ENCODE assay signal across 8 cellular contexts in genomic region chr2:88159955-88160415, GRCh38. TPM values are rescaled to one million over a fixed set of nuclear protein-coding genes. Genes with fewer than 3 reads are reported as not detected.
DNase-seq lines count a peak whose midpoint lies in the region; ATAC-seq and TF ChIP-seq lines count a peak whose summit lies in the region.

No MANE protein-coding gene starts in this region.

- peak; percentile 94 for TF ChIP-seq CTCF in epithelial cell of proximal tubule (conservative IDR thresholded peaks at IDR 0.05; ENCODE audit: low read depth, low read length)
- TF ChIP-seq CTCF in testis (IDR thresholded peaks at IDR 0.05): peak; percentile 44 to 89 (median 60)

- H3K9me3 ChIP-seq in NT2/D1 (ENCODE audit: insufficient read depth, low read length) (no peaks in the 10 kb centered on the region), testis (no peaks in the 10 kb centered on the region)

- WGBS in testis, 2 donors: 34 to 35% methylated on average over 5 of the region's 5 CpGs

- H3K27me3 ChIP-seq in NT2/D1 (ENCODE audit: insufficient read depth, insufficient read length): no peaks in the 10 kb centered on the region
- H3K27me3 ChIP-seq in testis: no peaks in the 10 kb centered on the region

- H3K9ac ChIP-seq in NT2/D1 (ENCODE audit: insufficient read length, low read depth): no peak overlapping the region

- no peak overlapping the region for H3K4me3 ChIP-seq in NT2/D1 (ENCODE audit: insufficient read length, low read depth)
- H3K4me3 ChIP-seq in epithelial cell of proximal tubule (ENCODE audit: low read depth, low read length): no peak overlapping the region
- no peak overlapping the region for H3K4me3 ChIP-seq in testis

- peak; percentile 50 for DNase-seq in GM04504 (ENCODE audit: low read depth)
- peak; percentile 49 for DNase-seq in NT2/D1 (ENCODE audit: low read depth, low spot score)
- peak; percentile 32 for DNase-seq in activated T-cell treated with anti-CD3 and anti-CD28 coated beads for 1 hour (ENCODE audit: low read depth)
- DNase-seq in epithelial cell of proximal tubule (ENCODE audit: low read depth): no peak
- peak; percentile 82 for DNase-seq in myocyte (ENCODE audit: low read depth)
- peak; percentile 74 for DNase-seq in testis

- no peak overlapping the region for H3K27ac ChIP-seq in testis

- ATAC-seq in HG03432 (IDR thresholded peaks at IDR 0.05; ENCODE audit: unreplicated experiment): peak; percentile 66
- ATAC-seq in HG03439 (IDR thresholded peaks at IDR 0.05; ENCODE audit: unreplicated experiment): no peak

- TF ChIP-seq POLR2A in testis (IDR thresholded peaks at IDR 0.05): no peak

- H3K36me3 ChIP-seq in NT2/D1 (ENCODE audit: insufficient read depth, insufficient read length, low read length) (no peaks in the 10 kb centered on the region), testis (ENCODE audit: low read depth, missing control alignments) (no peaks in the 10 kb centered on the region)

- H3K4me1 ChIP-seq in NT2/D1 (ENCODE audit: insufficient read depth, insufficient read length) (no peaks in the 10 kb centered on the region), testis (no peaks in the 10 kb centered on the region)

- intact Hi-C loops in testis (cut with DNase I; ENCODE audit: low total_unique reads): no loop called here

RNA-seq across cellular contexts. Expression of gene THNSL2, which starts 10.2 kb away (rescaled TPM):
- total RNA-seq in epithelial cell of proximal tubule: 1.3 and 2.5 TPM in 2 replicates
- 6.9 and 7.7 TPM in 2 replicates for total RNA-seq in myocyte
- polyA plus RNA-seq in myocyte (2012): 20.9 TPM
- total RNA-seq in testis: 10 to 100 TPM; 35.1 to 63.0 TPM
- polyA plus RNA-seq in testis (ENCODE audit: insufficient read depth, low read depth, low replicate concordance): 53.7 TPM

RNA-seq across cellular contexts. Expression of gene FABP1, which starts 32.1 kb away (rescaled TPM):
- not detected in 2 replicates for total RNA-seq in epithelial cell of proximal tubule
- total RNA-seq in myocyte: not detected in 2 replicates
- not detected for polyA plus RNA-seq in myocyte (2012)
- total RNA-seq in testis: 1 to 10 TPM in 1 of 2 donors, not detected in 1; 4.9 TPM
- 0.99 TPM for polyA plus RNA-seq in testis (ENCODE audit: insufficient read depth, low read depth, low replicate concordance)
